Comparison of ENCODE assay signal across 7 cellular contexts in genomic region chr10:130723704-130724103, GRCh38.
"Had no signal": no experiment of that assay in that cellular context is flagged by ENCODE, and none has a peak within 500 bp of the region (broad histone marks: within the 10 kb centered on the region; RNA-seq: fewer than 3 reads in every experiment).

No MANE protein-coding gene starts in this region.

- ATAC-seq: GM23338 had no signal

- FAIRE-seq: H1, H54, HTR-8/SVneo had no signal

- H3K4me1 Mint-ChIP-seq: GM23338 had no signal

- H3K4me3 ChIP-seq: GM23338 had no signal

- H3K4me3 Mint-ChIP-seq: GM23338, H9 had no signal

- DNase-seq: H9, HCEC 1CT, IMR-90 had no signal

- H3K27ac Mint-ChIP-seq: GM23338, H9 had no signal

- H3K9me3 Mint-ChIP-seq: H9 had no signal
